Comparison of ENCODE assay signal across 8 cellular contexts in the genomic region with DNA sequence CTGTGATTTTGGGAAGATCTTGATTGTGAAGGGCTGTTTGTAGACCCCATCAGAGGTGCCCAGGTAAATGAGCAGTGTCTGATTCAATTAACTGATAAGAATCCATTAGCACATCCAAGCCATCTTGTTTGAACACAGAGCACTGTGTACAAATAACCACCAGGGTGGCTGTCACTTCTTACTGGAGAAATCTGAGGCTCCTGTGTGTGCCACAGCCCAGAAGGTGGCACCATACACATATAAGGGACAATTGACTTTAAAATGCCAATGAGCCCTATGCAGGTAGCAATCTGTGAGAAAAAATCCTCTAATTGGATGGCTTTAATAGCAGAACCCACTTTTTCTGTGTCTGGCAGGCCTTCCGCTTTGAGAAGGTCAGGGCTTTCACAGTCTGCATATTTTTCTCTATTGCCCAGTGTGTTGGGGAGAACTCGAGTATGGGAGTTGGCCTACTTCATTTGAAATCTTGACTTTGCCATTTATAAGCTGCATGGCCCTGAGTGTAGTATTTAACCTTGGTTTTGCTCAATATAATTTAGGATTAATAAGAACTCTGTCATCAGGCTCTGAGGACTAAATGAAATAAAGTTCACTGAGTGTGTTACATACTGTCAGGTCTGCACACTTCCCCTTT.
A peak's percentile ranks its signal among the peaks of the same experiment; 100 is the strongest.
DNase-seq lines count a peak whose midpoint lies in the region; ATAC-seq and TF ChIP-seq lines count a peak whose summit lies in the region.
"Had no signal": no experiment of that assay in that cellular context is flagged by ENCODE, and none has a peak within 500 bp of the region (broad histone marks: within the 10 kb centered on the region; RNA-seq: fewer than 3 reads in every experiment).

No MANE protein-coding gene starts in this region.

- CTCF ChIA-PET in Panc1 (lab: Charles Lee): no interaction called here
- CTCF ChIA-PET in PC-9 (lab: Charles Lee): no interaction called here

- intact Hi-C loops in Panc1 (cut with micrococcal nuclease; ENCODE audit: unreplicated experiment) (no loop called here), PC-9 (cut with micrococcal nuclease; ENCODE audit: unreplicated experiment) (no loop called here), natural killer cell (cut with micrococcal nuclease) (no loop called here)

- peaks cover 0 to 4% of the 10 kb centered on the region in 2 donors for H3K9me3 Mint-ChIP-seq in natural killer cell
- H3K9me3 Mint-ChIP-seq: activated T-helper 1 cell treated with anti-CD3 and anti-CD28 coated beads, Interleukin-12 subunit alpha, Interleukin-12 subunit beta, Interleukin-2, Interleukin-4 antibody, amounts not matched to agents 30 ng/mL and 10 ng/mL and 1 ng/mL, durations not matched to agents 14 hours and 24 hours and 36 hours had no signal

- H3K27ac ChIP-seq in Panc1 (ENCODE audit: low read length) (no peak overlapping the region), lung (ENCODE audit: low read depth in 1 of 2, low read length in 1 of 2) (no peak overlapping the region), PC-9 (no peak overlapping the region)

- BruUV-seq in Panc1 (replicated peaks; lab: Mats Ljungman, UMichigan) (no TSS peak), PC-9 (replicated peaks; lab: Mats Ljungman, UMichigan) (no TSS peak)

- H3K4me1 Mint-ChIP-seq in natural killer cell: no peaks in the 10 kb centered on the region

- TF ChIP-seq CTCF in GM12874 (IDR thresholded peaks at IDR 0.05; ENCODE audit: insufficient read depth, low read depth, low read length) (peak; percentile 26; the same call in 1 of the 2 replicates), Panc1 (IDR thresholded peaks at IDR 0.05) (peak; percentile 74), lung (IDR thresholded peaks at IDR 0.05; ENCODE audit: control extremely low read depth, extremely low read depth) (no peak), PC-9 (conservative IDR thresholded peaks at IDR 0.05) (no peak; the same call in 1 of the 2 replicates), natural killer cell (IDR thresholded peaks at IDR 0.05) (no peak), omental fat pad (IDR thresholded peaks at IDR 0.05) (no peak)

- H3K4me3 ChIP-seq in Panc1 (ENCODE audit: low read depth in 2 of 2, low read length in 2 of 2): no peak overlapping the region
- H3K4me3 ChIP-seq in lung: no peak overlapping the region
- no peak overlapping the region for H3K4me3 ChIP-seq in PC-9

- WGBS in lung, 2 donors: 68 to 90% methylated on average over 2 of the region's 2 CpGs

- H3K79me2 ChIP-seq in PC-9 (ENCODE audit: low read depth): no peaks in the 10 kb centered on the region

- POLR2A ChIA-PET in Panc1 (lab: Charles Lee): no interaction called here
- POLR2A ChIA-PET in PC-9 (lab: Charles Lee; ENCODE audit: unreplicated experiment): no interaction called here

- H3K36me3 Mint-ChIP-seq in natural killer cell: no peaks in the 10 kb centered on the region

- no peaks in the 10 kb centered on the region for H3K27me3 Mint-ChIP-seq in natural killer cell (ENCODE audit: low read depth in 2 of 2)

- peak; percentile 58 for ATAC-seq in HG03039 (IDR thresholded peaks at IDR 0.05; ENCODE audit: unreplicated experiment)
- peak; percentile 86 for ATAC-seq in Panc1
- peak; percentile 65 for ATAC-seq in lung (ENCODE audit: insufficient read depth, low FRiP score)
- no peak for ATAC-seq in natural killer cell
- ATAC-seq in omental fat pad (ENCODE audit: low FRiP score): no peak

- H3K4me3 Mint-ChIP-seq in natural killer cell: no peak overlapping the region
- H3K4me3 Mint-ChIP-seq: activated T-helper 1 cell treated with anti-CD3 and anti-CD28 coated beads, Interleukin-12 subunit alpha, Interleukin-12 subunit beta, Interleukin-2, Interleukin-4 antibody, amounts not matched to agents 30 ng/mL and 10 ng/mL and 1 ng/mL, durations not matched to agents 14 hours and 24 hours and 36 hours had no signal

- no peaks in the 10 kb centered on the region for H3F3A ChIP-seq in PC-9 (ENCODE audit: insufficient read depth, low read depth)

- H2AFZ ChIP-seq in PC-9: no peak overlapping the region

- H3K9me3 ChIP-seq in Panc1 (ENCODE audit: control insufficient read depth, insufficient read depth, low read depth, low read length): no peaks in the 10 kb centered on the region
- H3K9me3 ChIP-seq in lung (ENCODE audit: control insufficient read depth in 2 of 2, insufficient read depth in 1 of 2, low read length in 1 of 2): no peaks in the 10 kb centered on the region
- H3K9me3 ChIP-seq in PC-9 (ENCODE audit: insufficient read depth, low read depth): no peaks in the 10 kb centered on the region

- no peaks in the 10 kb centered on the region for H3K9me2 ChIP-seq in PC-9 (ENCODE audit: insufficient read depth)

- H3K4me1 ChIP-seq in Panc1 (ENCODE audit: control insufficient read depth, insufficient read depth, low read length) (no peaks in the 10 kb centered on the region), lung (ENCODE audit: control insufficient read depth in 2 of 2, insufficient read depth in 2 of 2, low read length in 2 of 2) (no peaks in the 10 kb centered on the region), PC-9 (replicated peaks; ENCODE audit: insufficient read depth) (no peaks in the 10 kb centered on the region)

- DNase-seq in Panc1 (ENCODE audit: low read depth, low spot score) (no peak), lung (ENCODE audit: low spot score) (no peak), PC-9 (no peak), natural killer cell (no peak), omental fat pad (ENCODE audit: low spot score) (no peak)

- no peaks in the 10 kb centered on the region for H3K27me3 ChIP-seq in Panc1 (ENCODE audit: control insufficient read depth, insufficient read depth, low read length)
- H3K27me3 ChIP-seq in lung (ENCODE audit: control insufficient read depth, insufficient read depth): no peaks in the 10 kb centered on the region
- no peaks in the 10 kb centered on the region for H3K27me3 ChIP-seq in PC-9 (ENCODE audit: insufficient read depth, low read depth)

- H3K36me3 ChIP-seq in Panc1 (ENCODE audit: control insufficient read depth, insufficient read depth, low read length): no peaks in the 10 kb centered on the region
- H3K36me3 ChIP-seq in lung (ENCODE audit: control insufficient read depth in 2 of 2, insufficient read depth in 2 of 2, low read length in 2 of 2): no peaks in the 10 kb centered on the region
- H3K36me3 ChIP-seq in PC-9 (ENCODE audit: low read depth): no peaks in the 10 kb centered on the region

- H4K20me1 ChIP-seq in PC-9 (ENCODE audit: insufficient read depth): no peaks in the 10 kb centered on the region

- H3K27ac Mint-ChIP-seq in natural killer cell: no peak overlapping the region
- H3K27ac Mint-ChIP-seq: activated T-helper 1 cell treated with anti-CD3 and anti-CD28 coated beads, Interleukin-12 subunit alpha, Interleukin-12 subunit beta, Interleukin-2, Interleukin-4 antibody, amounts not matched to agents 30 ng/mL and 10 ng/mL and 1 ng/mL, durations not matched to agents 14 hours and 24 hours and 36 hours had no signal

- in situ Hi-C loops in Panc1 (cut with HindIII; ENCODE audit: low pct_unique_long_range_greater_than_20kb, low sequenced_read_pairs): no loop called here

- no peak overlapping the region for H3K4me2 ChIP-seq in PC-9

Comparison
In these comparisons a context has a peak if more than half of its experiments do, and no peak if none do; other contexts are left out.
1. CTCF ChIP-seq: peak in GM12874 (single experiment) and Panc1 (single experiment); none in lung (single experiment), PC-9 (single experiment), natural killer cell (single experiment) and omental fat pad (0 of 3).
2. ATAC-seq: peak in HG03039 (single experiment), Panc1 (single experiment) and lung (single experiment); none in natural killer cell (0 of 3) and omental fat pad (single experiment).